ENCODE assay signal across 8 cellular contexts in the genomic region with DNA sequence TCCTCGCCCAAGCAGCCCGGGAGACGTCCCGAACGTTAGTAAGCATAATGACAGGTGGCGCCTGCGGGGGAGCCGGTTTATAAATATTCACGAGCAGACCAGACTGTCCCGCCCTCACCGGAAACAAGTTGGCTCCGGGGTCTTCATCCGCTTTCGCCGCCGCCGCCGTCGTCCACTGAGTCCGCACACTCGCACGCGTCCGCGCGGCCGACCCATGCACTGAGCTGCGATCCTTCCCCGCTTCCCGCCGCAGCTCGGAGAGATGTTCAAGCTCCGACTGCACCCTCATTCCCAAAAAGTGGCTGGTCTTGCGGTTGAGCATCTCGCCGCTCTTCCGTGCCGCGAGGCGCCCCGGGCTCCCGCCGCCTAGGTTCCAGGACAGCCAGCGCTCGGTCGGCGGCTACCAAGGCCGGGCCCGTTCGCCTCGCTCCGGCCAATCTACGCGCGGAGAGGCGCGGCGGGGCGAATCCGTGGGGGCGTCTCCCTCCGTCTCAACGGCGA. TPM values are rescaled to one million over a fixed set of nuclear protein-coding genes. Genes with fewer than 3 reads are reported as not detected.
DNase-seq lines count a peak whose midpoint lies in the region; TF ChIP-seq lines count a peak whose summit lies in the region.

No MANE protein-coding gene starts in this region.

- H3K36me3 ChIP-seq in effector memory CD4-positive, alpha-beta T cell (ENCODE audit: control insufficient read depth, insufficient read depth, low read length) = peaks cover 38% of the 10 kb centered on the region
- H3K36me3 ChIP-seq in mucosa of rectum (ENCODE audit: control insufficient read depth in 2 of 2, insufficient read depth in 2 of 2, low read length in 2 of 2) = peaks cover 40 to 41% of the 10 kb centered on the region in 2 donors
- H3K36me3 ChIP-seq in transverse colon = peaks cover 0 to 25% (median 12%) of the 10 kb centered on the region in 4 donors

- TF ChIP-seq EP300 in transverse colon (IDR thresholded peaks at IDR 0.05; ENCODE audit: low read depth) = no peak

- peak overlapping the region; percentile 89 for H3K4me3 ChIP-seq in GM12865 (ENCODE audit: low read depth, low read length)
- peak overlapping the region; percentile 94 for H3K4me3 ChIP-seq in HFF-Myc (replicated peaks; ENCODE audit: low read depth, low read length)
- H3K4me3 ChIP-seq in effector memory CD4-positive, alpha-beta T cell (ENCODE audit: insufficient read depth, low read depth, low read length, poor library complexity, severe bottlenecking) = peak overlapping the region; percentile 97
- peak overlapping the region; percentile 84 to 99 for H3K4me3 ChIP-seq in mucosa of rectum (ENCODE audit: low read length in 2 of 2)
- H3K4me3 ChIP-seq in transverse colon = peak overlapping the region; percentile 77 to 91 (median 89)

- peak overlapping the region; percentile 60 to 63 for H3K9ac ChIP-seq in mucosa of rectum (ENCODE audit: low read depth in 1 of 2, low read length in 2 of 2)

- TF ChIP-seq CTCF in GM12865 (IDR thresholded peaks at IDR 0.05; ENCODE audit: insufficient read depth, low read depth, low read length, missing control alignments) (no peak), HFF-Myc (IDR thresholded peaks at IDR 0.05; ENCODE audit: low read depth, low read length, missing control alignments) (no peak), transverse colon (IDR thresholded peaks at IDR 0.05) (no peak)

- intact Hi-C loops in transverse colon (cut with DNase I; ENCODE audit: low total_unique reads) = loop anchor here (5.0 to 10.0 kb wide), 2 partner anchors 57 to 656 kb away; no protein-coding TSS in a partner anchor

- no peaks in the 10 kb centered on the region for H3K27me3 ChIP-seq in effector memory CD4-positive, alpha-beta T cell (replicated peaks; ENCODE audit: control insufficient read depth, insufficient read depth, low read length, poor library complexity, severe bottlenecking)
- H3K27me3 ChIP-seq in mucosa of rectum (ENCODE audit: control insufficient read depth in 2 of 2, insufficient read depth in 2 of 2, low read length in 2 of 2) (no peaks in the 10 kb centered on the region), transverse colon (no peaks in the 10 kb centered on the region)

- WGBS in transverse colon (ENCODE audit: low coverage in 1 of 2), 2 donors = 1% methylated on average over 18 to 61 of the region's 64 CpGs

- TF ChIP-seq POLR2A in transverse colon (IDR thresholded peaks at IDR 0.05) = no peak

- in situ Hi-C loops in transverse colon (cut with MboI; ENCODE audit: low pct_ligation_motif_present in 1 of 4, low pct_unique_long_range_greater_than_20kb in 1 of 4, low sequenced_read_pairs in 3 of 4) = no loop called here

- peaks cover 19% of the 10 kb centered on the region for H3K4me1 ChIP-seq in effector memory CD4-positive, alpha-beta T cell (ENCODE audit: control insufficient read depth, insufficient read depth, low read length, poor library complexity, severe bottlenecking)
- H3K4me1 ChIP-seq in mucosa of rectum (ENCODE audit: control insufficient read depth in 2 of 2, insufficient read depth in 2 of 2, low read length in 2 of 2) = peaks cover 24 to 26% of the 10 kb centered on the region in 2 donors
- peaks cover 20 to 29% (median 25%) of the 10 kb centered on the region in 4 donors for H3K4me1 ChIP-seq in transverse colon

- H3K27ac ChIP-seq in effector memory CD4-positive, alpha-beta T cell (ENCODE audit: insufficient read depth, low read length, poor library complexity, severe bottlenecking) = peak overlapping the region; percentile 77
- H3K27ac ChIP-seq in mucosa of rectum (ENCODE audit: low read depth in 2 of 2, low read length in 2 of 2) = peak overlapping the region; percentile 29 to 58
- H3K27ac ChIP-seq in transverse colon = peak overlapping the region; percentile 93 to 96 (median 94)

- DNase-seq in GM12865 (ENCODE audit: low read depth) (peak; percentile 66), HFF-Myc (ENCODE audit: extremely low read depth, low read depth) (no peak), NCI-H1105 (lab: John Stamatoyannopoulos, UW) (peak; percentile 15), transverse colon (peak; percentile 43), AML-193 (lab: John Stamatoyannopoulos, UW) (no peak)
- DNase-seq in activated CD4-positive, CD25-positive, alpha-beta regulatory T cell treated with anti-CD3 and anti-CD28 coated beads, Interleukin-2, amount 50 U/mL, for 72 hours = peak; percentile 40
- peak in 2 of 3 donors; percentile 21 to 25 for DNase-seq in effector memory CD4-positive, alpha-beta T cell

- H3K9me3 ChIP-seq in effector memory CD4-positive, alpha-beta T cell (ENCODE audit: control insufficient read depth, low read length) = no peaks in the 10 kb centered on the region
- H3K9me3 ChIP-seq in mucosa of rectum (ENCODE audit: control insufficient read depth in 2 of 2, low read length in 2 of 2) (no peaks in the 10 kb centered on the region), transverse colon (no peaks in the 10 kb centered on the region)

RNA-seq across cellular contexts. Expression of a gene that starts 0.4 kb away (rescaled TPM):
- 10 to 100 TPM in 1 of 4 donors, 1 to 10 TPM in 3; 3.3 to 15.5 (median 6.0) TPM for total RNA-seq in transverse colon

RNA-seq across cellular contexts. Expression of a gene that starts 0.6 kb away (rescaled TPM):
- total RNA-seq in transverse colon = 100 to 1,000 TPM in 1 of 4 donors, 10 to 100 TPM in 3; 55.3 to 105 (median 77.8) TPM

RNA-seq across cellular contexts. Expression of a gene that starts 13.3 kb away (rescaled TPM):
- 100 to 1,000 TPM in 1 of 4 donors, 10 to 100 TPM in 3; 41.1 to 152 (median 66.4) TPM for total RNA-seq in transverse colon

RNA-seq across cellular contexts. Expression of a gene that starts 25.5 kb away (rescaled TPM):
- total RNA-seq in transverse colon = 10 to 100 TPM; 13.5 to 29.9 (median 16.4) TPM

Comparison
In these comparisons a context has a peak if more than half of its experiments do, and no peak if none do; other contexts are left out.
1. DNase-seq: peak in GM12865 (single experiment), NCI-H1105 (single experiment), activated CD4-positive, CD25-positive, alpha-beta regulatory T cell treated with anti-CD3 and anti-CD28 coated beads, Interleukin-2, amount 50 U/mL, for 72 hours (single experiment), effector memory CD4-positive, alpha-beta T cell (2 of 3) and transverse colon (single experiment); none in HFF-Myc (single experiment) and AML-193 (0 of 2).
2. H3K27ac ChIP-seq: peak in every context shown above with its lines; median percentile 94 in transverse colon; 77 in effector memory CD4-positive, alpha-beta T cell; 44 in mucosa of rectum.
3. Peak in every context shown above with its lines, with median percentiles within 50 percentile points of each other: H3K4me3 ChIP-seq.